Comparison of ENCODE assay signal across 12 cellular contexts in genomic region chr9:16100596-16101091, GRCh38.
DNase-seq lines count a peak whose midpoint lies in the region; ATAC-seq and TF ChIP-seq lines count a peak whose summit lies in the region.
"Had no signal": no experiment of that assay in that cellular context is flagged by ENCODE, and none has a peak within 500 bp of the region (broad histone marks: within the 10 kb centered on the region; RNA-seq: fewer than 3 reads in every experiment).

No MANE protein-coding gene starts in this region.

- peaks cover 6% of the 10 kb centered on the region for H3K9me3 Mint-ChIP-seq in glutamatergic neuron (ENCODE audit: unreplicated experiment)
- peaks cover 3% of the 10 kb centered on the region for H3K9me3 Mint-ChIP-seq in stimulated activated memory B cell treated with anti-CD40 and anti-IgM and Interleukin-4, amounts not matched to agents 10 μg/mL and 1 μg/mL and 100 μg/mL, for 72 hours
- H3K9me3 Mint-ChIP-seq: activated T-helper 2 cell treated with anti-CD3 and anti-CD28 coated beads, Interferon-gamma antibody, Interleukin-2, Interleukin-4, amounts not matched to agents 10 μg/mL and 5 μg/mL and 100 μg/mL, durations not matched to agents 14 hours and 24 hours and 36 hours had no signal

- in situ Hi-C loops in transverse colon (cut with MboI; ENCODE audit: low pct_ligation_motif_present in 1 of 4, low pct_unique_long_range_greater_than_20kb in 1 of 4, low sequenced_read_pairs in 3 of 4) = no loop called here

- no peaks in the 10 kb centered on the region for H3K9me3 ChIP-seq in transverse colon

- peaks cover 4% of the 10 kb centered on the region for H3K4me1 Mint-ChIP-seq in glutamatergic neuron (ENCODE audit: low read depth, unreplicated experiment)
- no peaks in the 10 kb centered on the region for H3K4me1 Mint-ChIP-seq in stimulated activated memory B cell treated with anti-CD40 and anti-IgM and Interleukin-4, amounts not matched to agents 10 μg/mL and 1 μg/mL and 100 μg/mL, for 72 hours

- H3K4me1 ChIP-seq in transverse colon = peaks cover 0 to 6% (median 0%) of the 10 kb centered on the region in 4 donors

- H3K36me3 ChIP-seq in transverse colon = no peaks in the 10 kb centered on the region

- H3K4me3 Mint-ChIP-seq in glutamatergic neuron (ENCODE audit: unreplicated experiment) = no peak overlapping the region
- no peak overlapping the region for H3K4me3 Mint-ChIP-seq in stimulated activated memory B cell treated with anti-CD40 and anti-IgM and Interleukin-4, amounts not matched to agents 10 μg/mL and 1 μg/mL and 100 μg/mL, for 72 hours
- H3K4me3 Mint-ChIP-seq: effector memory CD8-positive, alpha-beta T cell had no signal

- 65 to 82% methylated on average over 2 to 8 of the region's 8 CpGs for WGBS in transverse colon (ENCODE audit: low coverage in 1 of 2), 2 donors

- no peak overlapping the region for H3K4me3 ChIP-seq in transverse colon

- H3K27ac Mint-ChIP-seq in glutamatergic neuron (ENCODE audit: unreplicated experiment) = no peak overlapping the region
- no peak overlapping the region for H3K27ac Mint-ChIP-seq in stimulated activated memory B cell treated with anti-CD40 and anti-IgM and Interleukin-4, amounts not matched to agents 10 μg/mL and 1 μg/mL and 100 μg/mL, for 72 hours
- H3K27ac Mint-ChIP-seq: activated T-helper 2 cell treated with anti-CD3 and anti-CD28 coated beads, Interferon-gamma antibody, Interleukin-2, Interleukin-4, amounts not matched to agents 10 μg/mL and 5 μg/mL and 100 μg/mL, durations not matched to agents 14 hours and 24 hours and 36 hours; effector memory CD8-positive, alpha-beta T cell had no signal

- TF ChIP-seq POLR2A in transverse colon (IDR thresholded peaks at IDR 0.05) = no peak

- intact Hi-C loops in transverse colon (cut with DNase I; ENCODE audit: low total_unique reads) = no loop called here

- no peaks in the 10 kb centered on the region for H3K36me3 Mint-ChIP-seq in glutamatergic neuron (ENCODE audit: unreplicated experiment)
- H3K36me3 Mint-ChIP-seq in stimulated activated memory B cell treated with anti-CD40 and anti-IgM and Interleukin-4, amounts not matched to agents 10 μg/mL and 1 μg/mL and 100 μg/mL, for 72 hours = no peaks in the 10 kb centered on the region

- peak overlapping the region in 2 of 4 donors; percentile 43 to 51 for H3K27ac ChIP-seq in transverse colon

- H3K27me3 Mint-ChIP-seq in glutamatergic neuron (ENCODE audit: unreplicated experiment) = peaks cover 2% of the 10 kb centered on the region
- no peaks in the 10 kb centered on the region for H3K27me3 Mint-ChIP-seq in stimulated activated memory B cell treated with anti-CD40 and anti-IgM and Interleukin-4, amounts not matched to agents 10 μg/mL and 1 μg/mL and 100 μg/mL, for 72 hours
- H3K27me3 Mint-ChIP-seq: effector memory CD8-positive, alpha-beta T cell had no signal

- H3K27me3 ChIP-seq in transverse colon = no peaks in the 10 kb centered on the region

- DNase-seq in amniotic epithelial cell (ENCODE audit: low read depth) = peak; percentile 96
- peak; percentile 32 for DNase-seq in glutamatergic neuron
- peak; percentile 31 for DNase-seq in midbrain (lab: John Stamatoyannopoulos, UW)
- DNase-seq in transverse colon = peak; percentile 11
- no peak for DNase-seq in COR-L47 (lab: John Stamatoyannopoulos, UW)
- no peak for DNase-seq in superior temporal gyrus (ENCODE audit: extremely low spot score)
- DNase-seq: effector memory CD8-positive, alpha-beta T cell; stimulated activated CD4-positive, alpha-beta T cell treated with anti-CD3 and anti-CD28 coated beads, Interleukin-4, amount 100 ng/mL, for 24 hours; trophoblast cell had no signal

- no peak for TF ChIP-seq CTCF in glutamatergic neuron (IDR thresholded peaks at IDR 0.05; ENCODE audit: partially characterized antibody, unreplicated experiment)
- no peak for TF ChIP-seq CTCF in transverse colon (IDR thresholded peaks at IDR 0.05)

- no peak for ATAC-seq in stimulated activated memory B cell treated with anti-CD40 and anti-IgM and Interleukin-4, amounts not matched to agents 10 μg/mL and 1 μg/mL and 100 μg/mL, for 72 hours
- ATAC-seq in HG03354 (IDR thresholded peaks at IDR 0.05; ENCODE audit: poor library complexity, severe bottlenecking, unreplicated experiment) = no peak
- ATAC-seq: effector memory CD8-positive, alpha-beta T cell had no signal

- TF ChIP-seq EP300 in transverse colon (IDR thresholded peaks at IDR 0.05; ENCODE audit: low read depth) = no peak

Comparison
In these comparisons a context has a peak if more than half of its experiments do, and no peak if none do; other contexts are left out.
1. DNase-seq: peak in amniotic epithelial cell (single experiment), glutamatergic neuron (single experiment), midbrain (single experiment) and transverse colon (single experiment); none in COR-L47 (single experiment) and superior temporal gyrus (single experiment).